Comparison of ENCODE assay signal across 19 cellular contexts in genomic region chr2:1974391-1974790, GRCh38.
DNase-seq lines count a peak whose midpoint lies in the region; ATAC-seq, FAIRE-seq and TF ChIP-seq lines count a peak whose summit lies in the region.
"Had no signal": no experiment of that assay in that cellular context is flagged by ENCODE, and none has a peak within 500 bp of the region (broad histone marks: within the 10 kb centered on the region; RNA-seq: fewer than 3 reads in every experiment).

No MANE protein-coding gene starts in this region.

- no peak overlapping the region for H3K9ac ChIP-seq in H1 (replicated peaks in 1 of 4; ENCODE audit: extremely low read depth in 1 of 4, low read depth in 3 of 4, low read length in 3 of 4)
- H3K9ac ChIP-seq: parathyroid adenoma had no signal

- H3K27me3 ChIP-seq in H1 (replicated peaks in 1 of 4; ENCODE audit: control insufficient read depth in 3 of 4, extremely low read depth in 1 of 4, insufficient read depth in 3 of 4, low read length in 3 of 4): no peaks in the 10 kb centered on the region
- H3K27me3 ChIP-seq in gastroesophageal sphincter: no peaks in the 10 kb centered on the region

- 0 out of 2 replicates have a peak overlapping the region, but pooled peaks have one; percentile 32 for H2BK15ac ChIP-seq in H1 (ENCODE audit: low read length)

- no peak overlapping the region for H3K56ac ChIP-seq in H1 (replicated peaks; ENCODE audit: insufficient read length, low read depth, low read length)

- no peak overlapping the region for H3K23ac ChIP-seq in H1 (ENCODE audit: insufficient read length)

- H4K20me1 ChIP-seq in H1 (replicated peaks in 1 of 2; ENCODE audit: control insufficient read depth in 1 of 2, insufficient read depth in 2 of 2, low read length in 2 of 2): no peaks in the 10 kb centered on the region

- H4K91ac ChIP-seq in H1 (replicated peaks; ENCODE audit: insufficient read length, low read length): peak overlapping the region; percentile 26

- no peak overlapping the region for H3K14ac ChIP-seq in H1 (ENCODE audit: insufficient read length)

- 0 out of 2 replicates have a peak overlapping the region, but pooled peaks have one; percentile 13 for H2BK12ac ChIP-seq in H1 (ENCODE audit: low read depth, low read length)

- 82% methylated on average over 6 of the region's 6 CpGs; no CpG with 5 or more reads in 1 of the 2 experiments for WGBS in H1 (ENCODE audit: extremely low coverage in 1 of 2, insufficient coverage in 1 of 2, insufficient read length in 1 of 2, insufficient replicate concordance in 2 of 2, low coverage in 1 of 2, low lambda C conversion rate in 2 of 2, missing lambda C conversion rate in 1 of 2), 2 experiments
- WGBS in gastroesophageal sphincter (ENCODE audit: low coverage in 1 of 2), 2 donors: 58 to 68% methylated on average over 4 to 5 of the region's 6 CpGs

- TF ChIP-seq POLR2A in H1 (IDR thresholded peaks at IDR 0.05; ENCODE audit: control extremely low read depth in 1 of 2, low read depth in 2 of 2, low read length in 2 of 2) (no peak), gastroesophageal sphincter (IDR thresholded peaks at IDR 0.05) (no peak)

- H2BK5ac ChIP-seq in H1 (ENCODE audit: low read depth, low read length): no peak overlapping the region

- TF ChIP-seq EP300 in H1 (IDR thresholded peaks at IDR 0.05; ENCODE audit: borderline replicate concordance in 1 of 2, low read depth in 2 of 2, low read length in 2 of 2) (no peak), gastroesophageal sphincter (IDR thresholded peaks at IDR 0.05) (no peak)

- H3K4ac ChIP-seq in H1 (replicated peaks; ENCODE audit: insufficient read length, low read depth, low read length): peak overlapping the region; percentile 44

- DNase-seq in NCI-H226: peak; percentile 29
- no peak for DNase-seq in H1 (ENCODE audit: low read depth in 1 of 2, low spot score in 2 of 2)
- no peak for DNase-seq in omental fat pad (ENCODE audit: low spot score)
- DNase-seq in activated T-cell treated with anti-CD3 and anti-CD28 coated beads, Interleukin-2, amount 50 U/mL, for 1 hour: no peak
- DNase-seq in DMS79 (lab: John Stamatoyannopoulos, UW): no peak
- DNase-seq in 8988T: no peak
- DNase-seq: activated CD8-positive, alpha-beta T cell treated with anti-CD3 and anti-CD28 coated beads for 36 hours; CD4-positive, alpha-beta memory T cell; effector CD4-positive, alpha-beta T cell; glutamatergic neuron; NCI-H2227 treated with DMSO at 0.1 percent for 48 hours; RPMI8226; stimulated activated CD4-positive, alpha-beta T cell treated with anti-CD3 and anti-CD28 coated beads, Interleukin-4, amount 100 ng/mL, for 1 hour; stimulated activated naive CD4-positive, alpha-beta T cell; T1000 had no signal

- H3K27ac ChIP-seq in C4-2B (peak overlapping the region; percentile 50), H1 (ENCODE audit: low read depth, low read length) (no peak overlapping the region), gastroesophageal sphincter (no peak overlapping the region)
- H3K27ac ChIP-seq: parathyroid adenoma had no signal

- H4K8ac ChIP-seq in H1 (ENCODE audit: extremely low read depth, insufficient read depth, low read length): no peak overlapping the region

- ATAC-seq in omental fat pad (ENCODE audit: low FRiP score) (peak; percentile 81), gastroesophageal sphincter (no peak)
- ATAC-seq: activated CD8-positive, alpha-beta T cell treated with anti-CD3 and anti-CD28 coated beads for 36 hours had no signal

- no peak for TF ChIP-seq RAD21 in H1 (IDR thresholded peaks at IDR 0.05 in 1 of 2, conservative IDR thresholded peaks at IDR 0.05 in 1 of 2; ENCODE audit: low read depth in 2 of 2, low read length in 2 of 2)

- H2BK20ac ChIP-seq in H1 (ENCODE audit: low read length): no peak overlapping the region

- H3K4me3 ChIP-seq in H1 (ENCODE audit: extremely low read depth in 1 of 4, insufficient read depth in 2 of 4, low read depth in 3 of 4, low read length in 4 of 4): no peak overlapping the region
- no peak overlapping the region for H3K4me3 ChIP-seq in gastroesophageal sphincter
- H3K4me3 ChIP-seq: lung had no signal

- H3K23me2 ChIP-seq in H1 (ENCODE audit: low read depth, low read length): no peaks in the 10 kb centered on the region

- H3K79me1 ChIP-seq in H1 (ENCODE audit: low read depth, low read length): no peaks in the 10 kb centered on the region

- TF ChIP-seq CTCF in C4-2B (conservative IDR thresholded peaks at IDR 0.05) (no peak), H1 (IDR thresholded peaks at IDR 0.05; ENCODE audit: control extremely low read depth in 1 of 3, insufficient read depth in 1 of 3, low read depth in 1 of 3, low read length in 3 of 3) (no peak), omental fat pad (IDR thresholded peaks at IDR 0.05) (no peak), gastroesophageal sphincter (IDR thresholded peaks at IDR 0.05) (no peak)

- no peak overlapping the region for H2BK120ac ChIP-seq in H1 (replicated peaks; ENCODE audit: low read depth, low read length)

- no peak overlapping the region for H3K4me2 ChIP-seq in H1 (ENCODE audit: insufficient read depth in 1 of 2, low read depth in 2 of 2, low read length in 2 of 2)

- H4K5ac ChIP-seq in H1 (ENCODE audit: insufficient read length, low read depth, low read length): no peak overlapping the region

- POLR2A ChIA-PET in H1 (lab: Charles Lee; ENCODE audit: partially characterized antibody): no interaction called here

- H3K79me2 ChIP-seq in H1 (ENCODE audit: control insufficient read depth in 1 of 2, insufficient read depth in 2 of 2, low read length in 2 of 2): no peaks in the 10 kb centered on the region
- H3K79me2 ChIP-seq: parathyroid adenoma had no signal

- no peak for FAIRE-seq in H1 (lab: Jason Lieb, UNC)

- no peak overlapping the region for H3K18ac ChIP-seq in H1 (ENCODE audit: extremely low read depth, low read length)

- H3K36me3 ChIP-seq in H1 (ENCODE audit: control insufficient read depth in 2 of 4, insufficient read depth in 4 of 4, low read length in 3 of 4) (no peaks in the 10 kb centered on the region), gastroesophageal sphincter (no peaks in the 10 kb centered on the region)

- H3K4me1 ChIP-seq in H1 (replicated peaks in 1 of 4; ENCODE audit: control insufficient read depth in 3 of 4, insufficient read depth in 4 of 4, low read length in 3 of 4) (peaks cover 0 to 8% (median 2%) of the 10 kb centered on the region in 4 experiments; a peak in 4 of 7 replicates), gastroesophageal sphincter (no peaks in the 10 kb centered on the region)
- H3K4me1 ChIP-seq: parathyroid adenoma had no signal

- no peak overlapping the region for H2AK5ac ChIP-seq in H1 (ENCODE audit: low read depth, low read length)

- CTCF ChIA-PET in H1 (lab: Charles Lee; ENCODE audit: partially characterized antibody): interaction anchor here (1.1 to 1.7 kb wide), 3 partner anchors 9 to 72 kb away, joined by 3 to 4 read pairs (median 3); no protein-coding TSS in a partner anchor

- no peak overlapping the region for H2AFZ ChIP-seq in H1 (ENCODE audit: low read length)
- H2AFZ ChIP-seq: parathyroid adenoma had no signal

- no peaks in the 10 kb centered on the region for H3K9me3 ChIP-seq in H1 (ENCODE audit: insufficient read depth in 2 of 2, low read depth in 1 of 2, low read length in 1 of 2)
- H3K9me3 ChIP-seq in gastroesophageal sphincter: no peaks in the 10 kb centered on the region

TF ChIP-seq in H1, 55 proteins besides CTCF, POLR2A, EP300 and RAD21:
- TF ChIP-seq NRF1 (IDR thresholded peaks at IDR 0.05; ENCODE audit: low read depth, low read length) (no peak), CHD2 (IDR thresholded peaks at IDR 0.05; ENCODE audit: low read length) (no peak), ZNF274 (IDR thresholded peaks at IDR 0.05; ENCODE audit: borderline replicate concordance, extremely low read depth, low read length) (no peak), SIRT6 (IDR thresholded peaks at IDR 0.05; ENCODE audit: low read length) (no peak), ATF2 (IDR thresholded peaks at IDR 0.05; ENCODE audit: low read length) (no peak), TCF12 (IDR thresholded peaks at IDR 0.05; ENCODE audit: low read depth, low read length) (no peak), POU5F1 (IDR thresholded peaks at IDR 0.05; ENCODE audit: low read depth, low read length) (no peak), EGR1 (IDR thresholded peaks at IDR 0.05; ENCODE audit: borderline replicate concordance, low read depth, low read length) (no peak), SP4 (IDR thresholded peaks at IDR 0.05; ENCODE audit: low read length) (no peak), RNF2 (IDR thresholded peaks at IDR 0.05; ENCODE audit: borderline replicate concordance, low read depth, low read length, missing control alignments, poor library complexity, severe bottlenecking) (no peak), ATF3 (IDR thresholded peaks at IDR 0.05; ENCODE audit: insufficient read depth, low read depth, low read length) (no peak), PHF8 (conservative IDR thresholded peaks at IDR 0.05; ENCODE audit: low read depth, low read length) (no peak)
TF ChIP-seq in H1: peak in this region for 0.
